Comparison of ENCODE assay signal across 24 cellular contexts in genomic region chr3:180239939-180240338, GRCh38.
"Had no signal": no experiment of that assay in that cellular context is flagged by ENCODE, and none has a peak within 500 bp of the region (broad histone marks: within the 10 kb centered on the region; RNA-seq: fewer than 3 reads in every experiment).

No MANE protein-coding gene starts in this region.

- H3K4me1 ChIP-seq: colonic mucosa, esophagus squamous epithelium, gastrocnemius medialis, heart right ventricle, left lung, lower lobe of right lung had no signal

- H3K4me3 Mint-ChIP-seq: dendritic cell treated with granulocyte-macrophage colony-stimulating factor and Interleukin-4, amounts not matched to agents 40 ng/mL and 50 ng/mL, for 4 days; effector memory CD8-positive, alpha-beta T cell; endodermal cell; mesothelial cell of epicardium had no signal

- ATAC-seq: effector memory CD8-positive, alpha-beta T cell; esophagus mucosa; gastrocnemius medialis; heart right ventricle; left cardiac atrium; left lung; left ventricle myocardium superior; lower lobe of right lung; mucosa of descending colon had no signal

- H3K27ac ChIP-seq: colonic mucosa, epithelial cell of prostate, esophagus squamous epithelium, gastrocnemius medialis, heart right ventricle, left lung, lower lobe of right lung had no signal

- DNase-seq: colonic mucosa; cortex of kidney; effector CD8-positive, alpha-beta T cell; effector memory CD8-positive, alpha-beta T cell; endodermal cell; erythroblast; esophagus squamous epithelium; foreskin fibroblast; foreskin melanocyte; gastrocnemius medialis; glutamatergic neuron; head of caudate nucleus; heart right ventricle; hippocampal formation; left cardiac atrium; left lung; left ventricle myocardium superior; lower lobe of right lung; mesenchymal stem cell; mucosa of descending colon had no signal

- H3K27me3 Mint-ChIP-seq: dendritic cell treated with granulocyte-macrophage colony-stimulating factor and Interleukin-4, amounts not matched to agents 40 ng/mL and 50 ng/mL, for 4 days; effector memory CD8-positive, alpha-beta T cell had no signal

- H3K27me3 ChIP-seq: colonic mucosa, esophagus squamous epithelium, gastrocnemius medialis, heart right ventricle, left lung had no signal

- H3K36me3 ChIP-seq: colonic mucosa, esophagus squamous epithelium, gastrocnemius medialis, heart right ventricle, left lung, lower lobe of right lung had no signal

- H3K4me3 ChIP-seq: colonic mucosa, esophagus squamous epithelium, gastrocnemius medialis, heart right ventricle, left lung, lower lobe of right lung, mucosa of descending colon had no signal

- H3K9me3 ChIP-seq: colonic mucosa, esophagus squamous epithelium, gastrocnemius medialis, lower lobe of right lung had no signal

- H3K4me1 Mint-ChIP-seq: mesothelial cell of epicardium had no signal

- H3K36me3 Mint-ChIP-seq: mesothelial cell of epicardium had no signal

- H3K27ac Mint-ChIP-seq: dendritic cell treated with granulocyte-macrophage colony-stimulating factor and Interleukin-4, amounts not matched to agents 40 ng/mL and 50 ng/mL, for 4 days; effector memory CD8-positive, alpha-beta T cell; endodermal cell; mesothelial cell of epicardium had no signal
